10 cellular contexts compared by ENCODE assay signal in the genomic region with DNA sequence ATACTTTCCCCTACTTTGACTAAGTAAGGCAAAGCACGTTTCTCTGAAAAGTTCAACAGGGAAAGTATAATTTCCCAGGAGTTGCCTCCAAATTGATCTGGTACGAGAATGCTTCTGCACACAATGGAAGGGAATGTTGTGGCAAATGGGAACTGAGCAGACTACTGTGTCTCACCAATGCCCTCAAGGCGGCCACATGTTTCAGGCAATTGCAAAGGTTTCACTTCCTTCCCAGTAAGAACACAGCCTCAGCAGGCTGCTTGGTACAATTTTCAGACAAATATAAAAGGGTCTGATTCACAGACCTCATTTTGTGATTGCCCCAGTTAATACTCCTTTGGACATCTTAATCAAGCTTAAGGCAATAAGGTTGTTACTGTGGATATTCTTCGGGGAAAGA.
DNase-seq lines count a peak whose midpoint lies in the region; ATAC-seq, FAIRE-seq and TF ChIP-seq lines count a peak whose summit lies in the region.
"Had no signal": no experiment of that assay in that cellular context is flagged by ENCODE, and none has a peak within 500 bp of the region (broad histone marks: within the 10 kb centered on the region; RNA-seq: fewer than 3 reads in every experiment).

No MANE protein-coding gene starts in this region.

- no peaks in the 10 kb centered on the region for H3K4me1 ChIP-seq in small intestine (ENCODE audit: control insufficient read depth in 2 of 2, insufficient read depth in 1 of 2, low read depth in 1 of 2, low read length in 1 of 2)

- ATAC-seq in GM21381 (IDR thresholded peaks at IDR 0.05; ENCODE audit: unreplicated experiment) (peak; percentile 83), HG03432 (IDR thresholded peaks at IDR 0.05; ENCODE audit: unreplicated experiment) (peak; percentile 88)
- ATAC-seq: naive thymus-derived CD8-positive, alpha-beta T cell had no signal

- H3K27ac ChIP-seq in small intestine (ENCODE audit: low read depth in 1 of 2, low read length in 1 of 2): no peak overlapping the region

- FAIRE-seq in small intestine (lab: Jason Lieb, UNC): no peak

- no peaks in the 10 kb centered on the region for H3K27me3 ChIP-seq in small intestine (ENCODE audit: control insufficient read depth in 2 of 2, insufficient read depth in 2 of 2, low read length in 2 of 2)

- 79 to 92% (median 84%) methylated on average over 4 of the region's 4 CpGs for WGBS in small intestine, 3 donors

- H3K36me3 ChIP-seq in small intestine (ENCODE audit: control insufficient read depth in 2 of 2, insufficient read depth in 2 of 2, low read length in 2 of 2): no peaks in the 10 kb centered on the region

- DNase-seq in GM12865 (ENCODE audit: low read depth) (peak; percentile 52), choroid plexus epithelial cell (ENCODE audit: low read depth) (peak; percentile 4), small intestine (no peak), NCI-H2107 (lab: John Stamatoyannopoulos, UW) (no peak), NCI-H1105 (lab: John Stamatoyannopoulos, UW) (no peak)
- DNase-seq in stimulated activated CD4-positive, alpha-beta T cell treated with anti-CD3 and anti-CD28 coated beads, Interleukin-1b, Interleukin-23, amount 100 ng/mL, for 48 hours: no peak
- DNase-seq: activated naive CD8-positive, alpha-beta T cell treated with anti-CD3 and anti-CD28 coated beads, Interleukin-2, amount 10 ng/mL, durations not matched to agents 7 days and 5 days; naive thymus-derived CD8-positive, alpha-beta T cell had no signal

- TF ChIP-seq CTCF in GM12865 (IDR thresholded peaks at IDR 0.05; ENCODE audit: insufficient read depth, low read depth, low read length, missing control alignments): no peak
- TF ChIP-seq CTCF in choroid plexus epithelial cell (conservative IDR thresholded peaks at IDR 0.05; ENCODE audit: low read depth, low read length): no peak

- no peaks in the 10 kb centered on the region for H3K9me3 ChIP-seq in small intestine (ENCODE audit: control insufficient read depth, low read depth)

- H3K4me3 ChIP-seq in GM12865 (ENCODE audit: low read depth, low read length): no peak overlapping the region
- H3K4me3 ChIP-seq in choroid plexus epithelial cell (ENCODE audit: low read depth, low read length): no peak overlapping the region
- no peak overlapping the region for H3K4me3 ChIP-seq in small intestine (ENCODE audit: low read depth in 1 of 2, low read length in 2 of 2)

Comparison
In these comparisons a context has a peak if more than half of its experiments do, and no peak if none do; other contexts are left out.
1. DNase-seq: peak in GM12865 (single experiment) and choroid plexus epithelial cell (single experiment); none in small intestine (single experiment), stimulated activated CD4-positive, alpha-beta T cell treated with anti-CD3 and anti-CD28 coated beads, Interleukin-1b, Interleukin-23, amount 100 ng/mL, for 48 hours (single experiment), NCI-H2107 (single experiment) and NCI-H1105 (single experiment).